14 cellular contexts compared by ENCODE assay signal in the genomic region with DNA sequence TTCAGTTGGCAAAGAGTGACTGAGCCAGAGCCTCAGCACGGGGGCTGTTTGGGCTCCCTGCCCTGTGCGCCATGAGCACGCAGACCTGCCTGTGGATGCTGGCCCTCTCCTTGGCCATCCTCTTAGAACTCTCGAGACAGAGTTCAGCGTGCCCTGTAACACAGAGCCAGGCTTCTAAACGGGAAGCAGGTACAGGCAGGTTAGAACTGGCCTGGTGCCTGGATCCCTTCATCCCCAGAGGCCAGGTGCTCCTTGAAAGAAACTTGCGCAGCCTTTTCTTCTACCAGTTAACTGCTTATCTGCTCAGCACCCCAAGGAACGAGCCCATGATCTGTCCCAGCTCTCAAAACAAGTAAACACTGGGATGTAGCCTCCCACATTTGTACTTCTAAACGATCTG. TPM values are rescaled to one million over a fixed set of nuclear protein-coding genes. Genes with fewer than 3 reads are reported as not detected.
"Had no signal": no experiment of that assay in that cellular context is flagged by ENCODE, and none has a peak within 500 bp of the region (broad histone marks: within the 10 kb centered on the region; RNA-seq: fewer than 3 reads in every experiment).

No MANE protein-coding gene starts in this region.

- H3K4me3 ChIP-seq: skin epidermis, uterus had no signal

- H3K9me3 ChIP-seq: uterus had no signal

- H3K27ac ChIP-seq: parathyroid adenoma, skin epidermis, uterus had no signal

- H3K36me3 ChIP-seq: uterus had no signal

- H3K4me1 ChIP-seq: parathyroid adenoma, uterus had no signal

- H3K27me3 ChIP-seq: uterus had no signal

- DNase-seq: effector memory CD8-positive, alpha-beta T cell; foreskin melanocyte; head of caudate nucleus; hippocampal formation; kidney glomerular epithelial cell; mesendoderm; naive B cell; stimulated activated CD4-positive, alpha-beta T cell treated with anti-CD3 and anti-CD28 coated beads, Interleukin-12 subunit alpha, Interleukin-12 subunit beta, amount 100 ng/mL, for 4 hours; stimulated activated naive CD4-positive, alpha-beta T cell treated with Interleukin-2 at 50 U/mL for 16 hours; uterus had no signal

- ATAC-seq: effector memory CD8-positive, alpha-beta T cell; sciatic nerve had no signal

RNA-seq across cellular contexts. Expression of gene NTN3, which starts 35.0 kb away (rescaled TPM):
- total RNA-seq: pulmonary artery endothelial cell had no signal
